ENCODE assay signal across 6 cellular contexts in the genomic region with DNA sequence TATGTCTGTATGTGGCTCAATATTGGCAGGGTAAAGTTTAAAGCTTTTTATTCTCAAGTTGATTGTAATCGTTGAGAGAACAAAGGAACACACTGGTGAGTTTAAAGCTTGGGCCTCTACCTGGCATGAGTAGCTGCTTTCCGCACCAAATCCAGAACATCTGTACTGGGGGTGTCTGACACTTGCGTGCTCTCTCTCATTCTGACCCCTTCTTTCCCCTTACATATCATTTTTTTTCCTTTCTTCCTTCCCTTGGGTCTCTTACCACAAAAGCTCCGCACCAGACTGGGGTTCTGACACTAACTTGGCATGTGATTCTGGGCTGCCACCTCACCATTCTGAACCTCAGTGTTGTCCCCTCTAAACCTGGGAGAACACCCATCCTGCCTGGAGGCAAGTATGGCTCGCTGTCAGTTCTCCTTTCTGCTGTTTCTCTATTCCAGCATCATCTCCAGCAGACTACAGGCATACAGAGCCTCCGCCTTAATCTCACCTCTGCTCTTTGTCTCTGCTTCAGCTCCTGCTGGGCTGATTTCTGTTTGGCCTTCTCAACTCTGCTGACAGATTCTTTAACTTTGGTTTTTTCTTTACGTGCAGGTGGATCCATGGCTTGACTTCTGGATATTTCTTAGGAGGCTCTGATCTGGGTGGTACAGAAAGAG. TPM values are rescaled to one million over a fixed set of nuclear protein-coding genes. Genes with fewer than 3 reads are reported as not detected.
A peak's percentile ranks its signal among the peaks of the same experiment; 100 is the strongest.
DNase-seq lines count a peak whose midpoint lies in the region; ATAC-seq and TF ChIP-seq lines count a peak whose summit lies in the region.

No MANE protein-coding gene starts in this region.

- H3K4me3 ChIP-seq in BLaER1, result peak overlapping the region; percentile 69
- no peak overlapping the region for H3K4me3 ChIP-seq in body of pancreas

- H3K27me3 ChIP-seq in BLaER1, result no peaks in the 10 kb centered on the region
- H3K27me3 ChIP-seq in body of pancreas, result no peaks in the 10 kb centered on the region

- peaks cover 19% of the 10 kb centered on the region for H3K4me1 ChIP-seq in BLaER1
- peaks cover 19% of the 10 kb centered on the region for H3K4me1 ChIP-seq in body of pancreas

- H3K9ac ChIP-seq in BLaER1, result peak overlapping the region; percentile 94

- peak overlapping the region; percentile 84 to 90 (median 88) for H3K4me3 Mint-ChIP-seq in nephron

- DNase-seq in HT1080 (ENCODE audit: low read depth) (peak; percentile 5), body of pancreas (no peak), RPMI8226 (no peak)

- ATAC-seq in body of pancreas, result no peak
- ATAC-seq in HG02642 (IDR thresholded peaks at IDR 0.05; ENCODE audit: poor library complexity, unreplicated experiment), result no peak

- H3K4me2 ChIP-seq in BLaER1, result peak overlapping the region; percentile 81

- H4K20me1 ChIP-seq in BLaER1, result no peaks in the 10 kb centered on the region

- H3K9me3 ChIP-seq in BLaER1 (no peaks in the 10 kb centered on the region), body of pancreas (no peaks in the 10 kb centered on the region)

- H3K9me3 Mint-ChIP-seq in nephron, result no peaks in the 10 kb centered on the region

- H3K27me3 Mint-ChIP-seq in nephron (ENCODE audit: low read depth), result no peaks in the 10 kb centered on the region

- TF ChIP-seq CTCF in body of pancreas (IDR thresholded peaks at IDR 0.05) (no peak), nephron (IDR thresholded peaks at IDR 0.05; ENCODE audit: unreplicated experiment in 3 of 3) (no peak)

- H3K27ac ChIP-seq in BLaER1 (peak overlapping the region; percentile 97), body of pancreas (peak overlapping the region; percentile 88 to 100 (median 98))

- WGBS in body of pancreas, 2 donors, result 46 to 49% methylated on average over 7 of the region's 7 CpGs

- H3K4me1 Mint-ChIP-seq in nephron, result peaks cover 29% of the 10 kb centered on the region

- peak overlapping the region; percentile 83 to 92 (median 91) for H3K27ac Mint-ChIP-seq in nephron

- H3K36me3 ChIP-seq in BLaER1, result peaks cover 10% of the 10 kb centered on the region
- H3K36me3 ChIP-seq in body of pancreas (replicated peaks in 1 of 2; ENCODE audit: insufficient read depth in 1 of 2, low read depth in 2 of 2), result no peaks in the 10 kb centered on the region

- TF ChIP-seq POLR2A in body of pancreas (IDR thresholded peaks at IDR 0.05), result no peak

- intact Hi-C loops in body of pancreas (cut with DNase I), result no loop called here

- peaks cover 21% of the 10 kb centered on the region for H3K36me3 Mint-ChIP-seq in nephron (ENCODE audit: low read depth)

RNA-seq across cellular contexts. Expression of a gene that starts 0.9 kb away (rescaled TPM):
- total RNA-seq in HT1080 (2014; rRNA removed; shearing (Covaris generic)), result 3.3 and 5.9 TPM in 2 replicates
- 6.0 and 7.8 TPM in 2 replicates for polyA plus RNA-seq in HT1080 (2015; cell fraction: cytosol; rRNA removed)
- polyA plus RNA-seq in HT1080 (2015; cell fraction: nucleus; rRNA removed), result 12.4 and 13.5 TPM in 2 replicates
- 10 to 100 TPM in 1 of 2 donors, 1 to 10 TPM in 1; 8.8 to 11.9 TPM for total RNA-seq in body of pancreas

RNA-seq across cellular contexts. Expression of a gene that starts 1.1 kb away (rescaled TPM):
- 16.6 and 16.8 TPM in 2 replicates for total RNA-seq in HT1080 (2014; rRNA removed; shearing (Covaris generic))
- 11.5 and 12.5 TPM in 2 replicates for polyA plus RNA-seq in HT1080 (2015; cell fraction: cytosol; rRNA removed)
- 1.5 and 4.0 TPM in 2 replicates for polyA plus RNA-seq in HT1080 (2015; cell fraction: nucleus; rRNA removed)
- total RNA-seq in body of pancreas, result 10 to 100 TPM; 12.2 to 12.5 TPM

RNA-seq across cellular contexts. Expression of a gene that starts 30.3 kb away (rescaled TPM):
- 10.6 and 12.0 TPM in 2 replicates for total RNA-seq in HT1080 (2014; rRNA removed; shearing (Covaris generic))
- 8.3 and 10.5 TPM in 2 replicates for polyA plus RNA-seq in HT1080 (2015; cell fraction: cytosol; rRNA removed)
- 20.0 and 24.5 TPM in 2 replicates for polyA plus RNA-seq in HT1080 (2015; cell fraction: nucleus; rRNA removed)
- 10 to 100 TPM in 1 of 2 donors, 1 to 10 TPM in 1; 6.7 to 12.9 TPM for total RNA-seq in body of pancreas

RNA-seq across cellular contexts. Expression of a gene that starts 31.3 kb away (rescaled TPM):
- total RNA-seq in HT1080 (2014; rRNA removed; shearing (Covaris generic)), result 0.03 TPM in 1 of 2 replicates, not detected in the other
- 0.02 TPM in 1 of 2 replicates, not detected in the other for polyA plus RNA-seq in HT1080 (2015; cell fraction: cytosol; rRNA removed)
- polyA plus RNA-seq in HT1080 (2015; cell fraction: nucleus; rRNA removed), result 0.12 and 0.29 TPM in 2 replicates
- not detected for total RNA-seq in body of pancreas

RNA-seq across cellular contexts. Expression of a gene that starts 49.0 kb away (rescaled TPM):
- total RNA-seq in HT1080 (2014; rRNA removed; shearing (Covaris generic)), result 1.3 and 1.8 TPM in 2 replicates
- polyA plus RNA-seq in HT1080 (2015; cell fraction: cytosol; rRNA removed), result 1.5 and 2.8 TPM in 2 replicates
- polyA plus RNA-seq in HT1080 (2015; cell fraction: nucleus; rRNA removed), result 1.3 and 5.4 TPM in 2 replicates
- total RNA-seq in body of pancreas, result 1 to 10 TPM; 2.0 to 2.1 TPM
